9 cellular contexts compared by ENCODE assay signal in the genomic region with DNA sequence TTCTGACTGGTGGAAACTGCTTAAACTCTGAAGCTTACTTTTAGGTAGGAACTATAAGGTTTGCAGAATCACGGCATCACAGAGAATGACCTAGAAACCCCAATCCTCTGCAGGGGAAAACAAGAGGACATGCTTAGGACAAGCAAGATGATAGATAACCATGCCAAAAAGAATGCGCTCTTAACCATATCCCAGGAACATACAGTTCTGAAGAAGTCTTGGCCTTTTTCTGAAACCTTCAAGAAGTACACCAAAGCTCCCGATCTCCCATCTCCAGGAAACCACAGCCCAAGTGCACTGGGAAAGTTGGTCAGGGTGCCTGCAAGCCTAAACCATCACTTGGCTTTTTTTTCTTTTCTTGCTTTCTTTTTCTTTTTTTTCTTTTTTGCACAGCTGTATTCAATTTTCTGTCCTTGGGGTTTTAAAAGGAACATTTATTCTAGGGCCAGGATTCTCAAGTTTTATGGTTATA. TPM values are rescaled to one million over a fixed set of nuclear protein-coding genes. Genes with fewer than 3 reads are reported as not detected.
DNase-seq lines count a peak whose midpoint lies in the region; ATAC-seq and TF ChIP-seq lines count a peak whose summit lies in the region.
"Had no signal": no experiment of that assay in that cellular context is flagged by ENCODE, and none has a peak within 500 bp of the region (broad histone marks: within the 10 kb centered on the region; RNA-seq: fewer than 3 reads in every experiment).

No MANE protein-coding gene starts in this region.

- intact Hi-C loops in left ventricle myocardium superior (cut with micrococcal nuclease) = no loop called here

- no peak overlapping the region for H3K27ac Mint-ChIP-seq in HFFc6
- no peak overlapping the region for H3K27ac Mint-ChIP-seq in stimulated activated effector memory CD8-positive, alpha-beta T cell treated with anti-CD3 and anti-CD28 coated beads, Interleukin-12 subunit alpha, Interleukin-12 subunit beta, amount 100 ng/mL, for 72 hours
- no peak overlapping the region for H3K27ac Mint-ChIP-seq in endothelial cell (ENCODE audit: unreplicated experiment)

- peaks cover 52% of the 10 kb centered on the region for H3K4me1 Mint-ChIP-seq in HFFc6 (ENCODE audit: low read depth)
- H3K4me1 Mint-ChIP-seq in stimulated activated effector memory CD8-positive, alpha-beta T cell treated with anti-CD3 and anti-CD28 coated beads, Interleukin-12 subunit alpha, Interleukin-12 subunit beta, amount 100 ng/mL, for 72 hours = peaks cover 54% of the 10 kb centered on the region
- peaks cover 18% of the 10 kb centered on the region for H3K4me1 Mint-ChIP-seq in endothelial cell (ENCODE audit: unreplicated experiment)

- DNase-seq in HFFc6 = no peak
- peak; percentile 99 for DNase-seq in amniotic epithelial cell (ENCODE audit: low read depth)
- no peak for DNase-seq in left ventricle myocardium superior
- no peak for DNase-seq in stimulated activated effector memory CD8-positive, alpha-beta T cell treated with anti-CD3 and anti-CD28 coated beads, Interleukin-12 subunit alpha, Interleukin-12 subunit beta, amount 100 ng/mL, for 72 hours (ENCODE audit: low spot score in 2 of 2)
- DNase-seq in hippocampal formation (lab: John Stamatoyannopoulos, UW) = no peak
- no peak for DNase-seq in NCI-H146 (lab: John Stamatoyannopoulos, UW)
- no peak for DNase-seq in endothelial cell (ENCODE audit: low spot score)
- DNase-seq: activated effector memory CD4-positive, alpha-beta T cell treated with anti-CD3 and anti-CD28 coated beads, Interleukin-2, amount 50 U/mL, for 16 hours had no signal

- ATAC-seq in left ventricle myocardium superior (peak; percentile 21), HG03571 (IDR thresholded peaks at IDR 0.05; ENCODE audit: unreplicated experiment) (no peak)
- ATAC-seq in stimulated activated effector memory CD8-positive, alpha-beta T cell treated with anti-CD3 and anti-CD28 coated beads, Interleukin-12 subunit alpha, Interleukin-12 subunit beta, amount 100 ng/mL, for 72 hours = peak; percentile 52

- no peaks in the 10 kb centered on the region; the same call in 1 of the 2 replicates for H3K36me3 Mint-ChIP-seq in HFFc6 (ENCODE audit: low read depth)
- H3K36me3 Mint-ChIP-seq in stimulated activated effector memory CD8-positive, alpha-beta T cell treated with anti-CD3 and anti-CD28 coated beads, Interleukin-12 subunit alpha, Interleukin-12 subunit beta, amount 100 ng/mL, for 72 hours = peaks cover 6% of the 10 kb centered on the region
- peaks cover 28% of the 10 kb centered on the region for H3K36me3 Mint-ChIP-seq in endothelial cell (ENCODE audit: low read depth, unreplicated experiment)

- no peaks in the 10 kb centered on the region for H3K9me3 Mint-ChIP-seq in HFFc6
- no peaks in the 10 kb centered on the region for H3K9me3 Mint-ChIP-seq in stimulated activated effector memory CD8-positive, alpha-beta T cell treated with anti-CD3 and anti-CD28 coated beads, Interleukin-12 subunit alpha, Interleukin-12 subunit beta, amount 100 ng/mL, for 72 hours
- H3K9me3 Mint-ChIP-seq in endothelial cell (ENCODE audit: unreplicated experiment) = no peaks in the 10 kb centered on the region

- H3K4me3 Mint-ChIP-seq in HFFc6 (peak overlapping the region; percentile 55; the same call in 1 of the 2 replicates), endothelial cell (ENCODE audit: unreplicated experiment) (no peak overlapping the region)
- H3K4me3 Mint-ChIP-seq in stimulated activated effector memory CD8-positive, alpha-beta T cell treated with anti-CD3 and anti-CD28 coated beads, Interleukin-12 subunit alpha, Interleukin-12 subunit beta, amount 100 ng/mL, for 72 hours = peak overlapping the region; percentile 57

- TF ChIP-seq CTCF in HFFc6 (IDR thresholded peaks at IDR 0.05) (no peak), endothelial cell (IDR thresholded peaks at IDR 0.05; ENCODE audit: unreplicated experiment) (no peak)

- H3K27me3 Mint-ChIP-seq in HFFc6 (ENCODE audit: insufficient read depth) = peaks cover 40% of the 10 kb centered on the region
- H3K27me3 Mint-ChIP-seq in endothelial cell (ENCODE audit: unreplicated experiment) = peaks cover 4% of the 10 kb centered on the region

RNA-seq across cellular contexts. Expression of a gene that starts 12.2 kb away (rescaled TPM):
- total RNA-seq in HFFc6 (2021; fragmentation: NEBNext Ultra II Directional; extraction: Animal tissue kit (Norgen Biotek cat#: 25700)) = under 1 TPM; 0.22 to 0.89 (median 0.48) TPM
- total RNA-seq in left ventricle myocardium superior (302 TPM), endothelial cell (ENCODE audit: unreplicated experiment) (125 TPM)

Comparison
In these comparisons a context has a peak if more than half of its experiments do, and no peak if none do; other contexts are left out.
1. RNA of a gene that starts 12.2 kb away (total RNA-seq): 302 TPM in left ventricle myocardium superior (single experiment) and 125 TPM in endothelial cell (single experiment); 0.22 to 0.89 TPM in HFFc6; every median in the first group is over 10 times any median in the second.